Comparison of ENCODE assay signal across 15 cellular contexts in the genomic region with DNA sequence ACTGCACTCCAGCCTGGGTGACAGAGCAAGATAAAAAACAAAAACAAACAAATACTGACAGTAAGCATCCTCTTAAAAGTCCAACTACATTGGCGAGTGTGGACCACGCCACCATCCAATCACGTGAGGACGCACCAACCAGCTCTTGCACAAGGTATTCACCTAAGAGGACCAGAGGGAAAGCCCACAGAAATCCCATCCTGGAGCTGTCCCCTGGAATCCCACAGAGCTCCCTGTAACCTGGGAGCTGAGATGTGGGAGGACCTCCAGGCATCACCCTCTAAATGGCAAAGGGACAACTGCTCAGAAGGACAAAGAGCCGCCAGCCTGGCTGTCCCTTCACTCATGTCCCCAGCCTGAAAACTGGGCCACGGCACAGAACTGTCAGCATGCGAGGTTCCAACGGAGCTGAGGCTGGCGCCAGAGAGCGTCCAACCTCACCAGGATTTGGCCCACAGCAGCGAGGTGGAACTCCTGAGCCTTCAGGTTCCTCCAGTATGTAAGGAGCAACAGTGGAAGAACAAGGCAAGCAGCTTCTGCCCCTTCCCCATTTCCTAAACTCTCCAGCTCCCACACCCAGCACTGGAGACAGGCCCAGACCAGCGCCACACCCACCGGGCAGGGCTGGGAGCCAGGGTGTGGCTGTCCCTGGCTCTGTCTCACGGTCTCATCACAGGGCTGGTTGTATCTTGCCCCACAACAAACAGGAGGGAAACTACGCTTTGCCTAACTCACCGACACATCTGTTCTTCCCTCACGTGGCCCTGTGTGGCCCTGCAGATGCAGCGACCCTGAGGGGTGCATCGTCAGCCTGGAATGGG. TPM values are rescaled to one million over a fixed set of nuclear protein-coding genes. Genes with fewer than 3 reads are reported as not detected.
DNase-seq lines count a peak whose midpoint lies in the region; ATAC-seq and TF ChIP-seq lines count a peak whose summit lies in the region.
"Had no signal": no experiment of that assay in that cellular context is flagged by ENCODE, and none has a peak within 500 bp of the region (broad histone marks: within the 10 kb centered on the region; RNA-seq: fewer than 3 reads in every experiment).

No MANE protein-coding gene starts in this region.

- DNase-seq in AG20443 (ENCODE audit: low spot score): peak; percentile 90
- DNase-seq in MG63: peak; percentile 57
- peak; percentile 96 for DNase-seq in epithelial cell of esophagus (ENCODE audit: low read depth)
- DNase-seq in myocyte (ENCODE audit: low read depth): peak; percentile 52
- no peak for DNase-seq in activated CD4-positive, alpha-beta T cell treated with anti-CD3 and anti-CD28 coated beads, Interleukin-2, amount 50 U/mL, for 1 hour
- DNase-seq in NCI-H524 (lab: John Stamatoyannopoulos, UW): no peak
- DNase-seq: activated CD8-positive, alpha-beta T cell treated with anti-CD3 and anti-CD28 coated beads, Interleukin-2, amount 10 ng/mL, durations not matched to agents 7 days and 5 days; effector CD4-positive, alpha-beta T cell; GOT3; NCI-H1105 treated with DMSO at 0.1 percent for 48 hours; NCI-H345; stimulated activated naive CD8-positive, alpha-beta T cell treated with anti-CD3 and anti-CD28 coated beads, Interleukin-15, Interleukin-2, amounts not matched to agents 100 U/mL and 50 U/mL, for 24 hours had no signal

- H3K4me3 ChIP-seq in MG63 (no peak overlapping the region), epithelial cell of esophagus (ENCODE audit: low read length) (no peak overlapping the region)

- H3K27me3 ChIP-seq in MG63: no peaks in the 10 kb centered on the region

- peak; percentile 41 for TF ChIP-seq CTCF in epithelial cell of esophagus (IDR thresholded peaks at IDR 0.05; ENCODE audit: insufficient read depth, low read depth, low read length, missing control alignments)

- peaks cover 55% of the 10 kb centered on the region for H3K36me3 ChIP-seq in MG63

- H3K9me3 ChIP-seq in MG63: no peaks in the 10 kb centered on the region

- ATAC-seq in HG03520 (IDR thresholded peaks at IDR 0.05; ENCODE audit: unreplicated experiment): no peak
- no peak for ATAC-seq in GM19035 (IDR thresholded peaks at IDR 0.05; ENCODE audit: unreplicated experiment)
- ATAC-seq: activated CD8-positive, alpha-beta T cell treated with anti-CD3 and anti-CD28 coated beads, Interleukin-2, amount 10 ng/mL, durations not matched to agents 7 days and 5 days; SK-N-SH treated with all-trans-retinoic acid at 6 μM for 48 hours had no signal

RNA-seq across cellular contexts. Expression of gene IPPK, which starts 15.2 kb away (rescaled TPM):
- total RNA-seq in MG63 (2014; rRNA removed; shearing (Covaris generic); ENCODE audit: low replicate concordance): 9.8 and 13.3 TPM in 2 replicates
- 11.0 and 11.4 TPM in 2 replicates for total RNA-seq in myocyte
- 8.9 TPM for polyA plus RNA-seq in myocyte (2012)

Comparison
In these comparisons a context has a peak if more than half of its experiments do, and no peak if none do; other contexts are left out.
1. DNase-seq: peak in AG20443 (single experiment), MG63 (single experiment), epithelial cell of esophagus (single experiment) and myocyte (single experiment); none in activated CD4-positive, alpha-beta T cell treated with anti-CD3 and anti-CD28 coated beads, Interleukin-2, amount 50 U/mL, for 1 hour (single experiment) and NCI-H524 (0 of 2).